In the genomic region with DNA sequence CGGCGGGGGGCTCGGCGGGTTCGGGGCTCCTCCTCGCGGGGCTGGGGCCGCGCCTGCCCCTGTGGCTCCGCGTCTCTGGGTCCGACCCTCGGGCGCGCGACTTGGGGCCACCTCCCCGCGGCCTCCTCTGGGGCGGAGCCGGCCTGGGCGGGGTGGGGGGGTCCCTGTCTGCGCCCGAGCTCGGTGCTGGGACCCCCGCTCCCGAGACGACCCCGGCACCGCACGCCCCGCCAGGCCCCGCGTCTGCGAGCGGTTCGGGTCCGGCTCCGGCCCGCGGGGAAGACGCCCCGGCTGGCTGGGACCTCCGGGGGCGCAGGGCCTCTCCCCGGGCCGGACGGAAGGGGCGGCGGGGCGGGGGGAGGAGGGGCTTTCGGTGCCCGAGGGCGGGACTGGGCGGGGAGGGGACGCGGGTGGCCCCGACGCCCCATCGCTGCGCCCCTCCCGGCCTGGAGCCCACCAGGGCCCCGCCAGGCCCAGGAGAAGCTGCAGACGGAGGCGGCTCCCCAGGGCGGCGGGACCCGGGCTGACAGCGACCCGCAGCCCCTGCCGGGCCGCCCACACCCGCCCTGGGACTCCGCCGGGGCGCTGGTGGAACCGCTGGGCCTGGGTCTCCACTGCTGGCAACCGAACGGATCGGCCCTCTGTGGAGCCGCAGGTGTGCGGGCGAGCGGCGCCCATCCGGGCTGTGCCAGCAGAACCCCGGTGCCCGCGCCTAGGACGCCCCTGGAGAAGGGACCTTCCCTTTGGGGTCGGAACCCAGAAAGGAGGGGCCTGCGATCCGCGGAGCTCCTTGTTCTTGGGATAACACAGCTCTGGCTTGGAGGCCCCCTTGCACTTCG, we compare ENCODE assay signal across 8 cellular contexts. TPM values are rescaled to one million over a fixed set of nuclear protein-coding genes. Genes with fewer than 3 reads are reported as not detected.
A peak's percentile ranks its signal among the peaks of the same experiment; 100 is the strongest.
DNase-seq lines count a peak whose midpoint lies in the region; TF ChIP-seq lines count a peak whose summit lies in the region.

No MANE protein-coding gene starts in this region.

- no peak for TF ChIP-seq POLR2A in vagina (IDR thresholded peaks at IDR 0.05)

- no peak for TF ChIP-seq CTCF in vagina (IDR thresholded peaks at IDR 0.05)
- TF ChIP-seq CTCF in CD14-positive monocyte (IDR thresholded peaks at IDR 0.05), result no peak

- peak overlapping the region; percentile 98 for H3K27ac ChIP-seq in vagina

- H3K27me3 Mint-ChIP-seq in CD14-positive monocyte (ENCODE audit: low read depth in 3 of 3), result peaks cover 40 to 63% (median 51%) of the 10 kb centered on the region in 3 donors

- intact Hi-C loops in vagina (cut with DNase I), result loop anchor here (1.0 to 5.0 kb wide), 2 partner anchors 41 to 124 kb away; no protein-coding TSS in a partner anchor
- intact Hi-C loops in CD14-positive monocyte (cut with micrococcal nuclease), result no loop called here

- H3K27me3 ChIP-seq in mononuclear cell (ENCODE audit: insufficient read depth, low read length) (peaks cover 38% of the 10 kb centered on the region), vagina (no peaks in the 10 kb centered on the region)

- peaks cover 16% of the 10 kb centered on the region for H3K9me3 ChIP-seq in mononuclear cell (ENCODE audit: low read depth, low read length)
- H3K9me3 ChIP-seq in vagina, result no peaks in the 10 kb centered on the region

- no peak overlapping the region for H3K27ac Mint-ChIP-seq in CD14-positive monocyte

- peak overlapping the region in 1 of 2 donors; percentile 70 for H3K4me3 Mint-ChIP-seq in CD14-positive monocyte

- H3K36me3 Mint-ChIP-seq in CD14-positive monocyte, result no peaks in the 10 kb centered on the region

- DNase-seq in stimulated activated CD4-positive, alpha-beta T cell treated with anti-CD3 and anti-CD28 coated beads, Interleukin-2, amount 100 ng/mL, for 24 hours, result peak; percentile 14 to 19
- DNase-seq in stimulated activated CD4-positive, alpha-beta T cell treated with anti-CD3 and anti-CD28 coated beads, Interleukin-4, amount 100 ng/mL, for 4 hours, result no peak
- DNase-seq in ecto neural progenitor cell (ENCODE audit: low spot score) (peak; percentile 59), vagina (ENCODE audit: extremely low spot score in 2 of 2) (peak; percentile 81 to 88), amniotic stem cell (lab: John Stamatoyannopoulos, UW) (no peak), CD14-positive monocyte (ENCODE audit: low spot score) (no peak), RPMI8226 (no peak)

- H3K4me1 Mint-ChIP-seq in CD14-positive monocyte, result no peaks in the 10 kb centered on the region

- no peaks in the 10 kb centered on the region for H3K4me1 ChIP-seq in mononuclear cell (ENCODE audit: insufficient read depth, low read length)
- peaks cover 37% of the 10 kb centered on the region for H3K4me1 ChIP-seq in vagina

- H3K36me3 ChIP-seq in vagina, result no peaks in the 10 kb centered on the region

- H3K9me3 Mint-ChIP-seq in CD14-positive monocyte, result peaks cover 7 to 30% (median 20%) of the 10 kb centered on the region in 7 donors

- H3K4me3 ChIP-seq in mononuclear cell (ENCODE audit: low read length), result peak overlapping the region; percentile 16
- peak overlapping the region; percentile 72 to 80 for H3K4me3 ChIP-seq in vagina

RNA-seq across cellular contexts. Expression of a gene that starts 0.6 kb away (rescaled TPM):
- total RNA-seq in mononuclear cell (12.6 TPM), vagina (535 TPM)
- polyA plus RNA-seq in CD14-positive monocyte, result not detected

RNA-seq across cellular contexts. Expression of a gene that starts 56.9 kb away (rescaled TPM):
- total RNA-seq in mononuclear cell, result 0.10 TPM
- total RNA-seq in vagina, result not detected
- polyA plus RNA-seq in CD14-positive monocyte, result not detected

Comparison
In these comparisons a context has a peak if more than half of its experiments do, and no peak if none do; other contexts are left out.
1. DNase-seq: peak in stimulated activated CD4-positive, alpha-beta T cell treated with anti-CD3 and anti-CD28 coated beads, Interleukin-2, amount 100 ng/mL, for 24 hours (2 of 2), ecto neural progenitor cell (single experiment) and vagina (2 of 2); none in stimulated activated CD4-positive, alpha-beta T cell treated with anti-CD3 and anti-CD28 coated beads, Interleukin-4, amount 100 ng/mL, for 4 hours (0 of 2), amniotic stem cell (single experiment), CD14-positive monocyte (single experiment) and RPMI8226 (single experiment).
2. RNA of a gene that starts 0.6 kb away (total RNA-seq): 535 TPM in vagina (single experiment); 12.6 TPM in mononuclear cell (single experiment); every median in the first group is over 10 times any median in the second.